In the genomic region with DNA sequence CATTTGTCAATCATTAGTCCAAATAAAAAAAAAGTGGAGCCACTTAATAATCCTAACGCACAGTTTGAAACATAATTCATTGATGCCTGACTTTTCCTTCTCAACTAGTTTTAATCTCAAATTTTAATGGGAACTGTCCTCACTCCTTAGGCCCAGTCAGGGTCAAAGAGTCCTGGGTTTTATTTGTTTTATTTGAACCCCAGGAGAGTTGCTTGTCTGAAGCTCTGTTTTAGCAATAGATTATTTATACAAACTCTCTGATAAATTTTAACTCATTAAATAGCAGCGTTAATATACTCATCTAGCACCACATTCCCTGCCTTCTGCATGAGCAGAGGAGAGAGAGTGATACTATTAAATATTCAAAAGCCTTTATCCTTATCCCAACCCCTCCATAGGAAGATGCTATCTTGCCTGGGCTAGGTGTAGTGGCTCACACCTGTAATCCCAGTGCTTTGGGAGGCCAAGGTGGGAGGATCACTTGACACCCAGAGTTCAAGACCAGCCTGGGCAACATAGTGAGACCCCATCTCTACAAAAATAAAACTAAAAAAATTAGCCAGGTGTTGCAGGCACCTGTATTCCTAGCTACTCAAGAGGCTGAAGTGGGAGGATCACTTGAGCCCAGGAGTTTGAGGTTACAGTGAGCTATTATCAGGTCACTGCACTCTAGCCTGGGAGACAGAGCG, we compare ENCODE assay signal across 7 cellular contexts.
"Had no signal": no experiment of that assay in that cellular context is flagged by ENCODE, and none has a peak within 500 bp of the region (broad histone marks: within the 10 kb centered on the region; RNA-seq: fewer than 3 reads in every experiment).

No MANE protein-coding gene starts in this region.

- H3K9ac ChIP-seq: GM23248 had no signal

- H3K9me3 Mint-ChIP-seq: IgD-negative memory B cell had no signal

- H3K4me3 ChIP-seq: GM23248, HAP-1 had no signal

- ATAC-seq: HCT116 had no signal

- H3K4me1 ChIP-seq: HAP-1 had no signal

- H3K27me3 Mint-ChIP-seq: IgD-negative memory B cell had no signal

- H3K36me3 ChIP-seq: HAP-1 had no signal

- H3K27ac Mint-ChIP-seq: IgD-negative memory B cell had no signal

- H3K4me3 Mint-ChIP-seq: IgD-negative memory B cell had no signal

- H2AFZ ChIP-seq: GM23248 had no signal

- H3K9me3 ChIP-seq: HAP-1 had no signal

- H3K27ac ChIP-seq: GM23248 had no signal

- DNase-seq: GM23248, GOT3, H7, KG1 had no signal
